ENCODE assay signal across 26 cellular contexts in the genomic region with DNA sequence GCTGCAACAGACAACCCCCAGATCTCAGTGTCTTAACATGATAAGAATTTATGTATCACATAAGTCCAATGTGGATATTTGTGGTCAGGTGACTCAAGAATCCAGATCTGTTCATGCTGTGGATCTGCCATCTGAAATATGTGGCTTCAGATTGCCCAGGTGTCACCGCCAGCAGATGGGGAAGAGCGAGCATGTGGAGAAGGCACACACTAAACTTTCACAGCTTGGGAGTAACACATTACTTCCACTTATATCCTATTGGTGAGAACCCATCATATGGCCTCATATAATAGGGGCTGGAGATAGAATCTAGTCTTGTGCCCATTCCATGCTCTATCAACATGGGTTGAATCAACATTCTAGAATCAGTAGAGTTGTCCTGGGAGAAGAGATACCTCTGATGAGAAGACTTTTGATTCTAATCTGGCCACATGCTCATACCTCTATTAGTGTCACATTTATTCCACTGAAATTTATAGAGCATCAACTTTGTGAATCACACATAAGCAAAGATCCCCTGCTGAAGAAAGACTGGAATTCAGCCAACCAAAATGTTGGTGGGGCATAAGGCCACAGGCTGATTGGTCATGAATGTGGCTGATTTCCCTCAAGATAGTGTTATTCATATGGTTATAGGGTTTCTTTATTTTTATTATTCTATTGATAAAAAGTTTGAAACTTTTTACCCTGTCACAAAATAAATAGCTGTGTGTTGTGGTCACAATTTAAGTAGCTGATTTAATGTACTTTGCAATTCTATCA. TPM values are rescaled to one million over a fixed set of nuclear protein-coding genes. Genes with fewer than 3 reads are reported as not detected.
A peak's percentile ranks its signal among the peaks of the same experiment; 100 is the strongest.
DNase-seq lines count a peak whose midpoint lies in the region; ATAC-seq and TF ChIP-seq lines count a peak whose summit lies in the region.
"Had no signal": no experiment of that assay in that cellular context is flagged by ENCODE, and none has a peak within 500 bp of the region (broad histone marks: within the 10 kb centered on the region; RNA-seq: fewer than 3 reads in every experiment).

No MANE protein-coding gene starts in this region.

- TF ChIP-seq POLR2A in erythroblast (IDR thresholded peaks at IDR 0.05; ENCODE audit: low read length) = no peak

- in situ Hi-C loops in astrocyte of the cerebellum (cut with HindIII; ENCODE audit: low sequenced_read_pairs) = no loop called here

- no peak for TF ChIP-seq CTCF in astrocyte of the cerebellum (IDR thresholded peaks at IDR 0.05; ENCODE audit: low read depth, low read length, missing control alignments)

- CTCF ChIA-PET in T-cell (lab: Charles Lee) = interaction anchor here (0.7 to 3.3 kb wide), 9 partner anchors 10 to 56 kb away, joined by 3 to 28 read pairs (median 4); no protein-coding TSS in a partner anchor

- no peaks in the 10 kb centered on the region for H3K9me3 Mint-ChIP-seq in stimulated activated naive CD8-positive, alpha-beta T cell treated with anti-CD3 and anti-CD28 coated beads, Interleukin-15, amount 100 ng/mL, for 72 hours
- H3K9me3 Mint-ChIP-seq in effector memory CD8-positive, alpha-beta T cell = no peaks in the 10 kb centered on the region
- no peaks in the 10 kb centered on the region for H3K9me3 Mint-ChIP-seq in T-cell
- H3K9me3 Mint-ChIP-seq: activated T-helper 2 cell treated with anti-CD3 and anti-CD28 coated beads, Interferon-gamma antibody, Interleukin-2, Interleukin-4, amounts not matched to agents 10 μg/mL and 5 μg/mL and 100 μg/mL, durations not matched to agents 14 hours and 24 hours and 36 hours; natural killer cell treated with Interleukin-12 subunit alpha and Interleukin-12 subunit beta and Interleukin-15 and Interleukin-18, amount 100 ng/mL, for 72 hours; stimulated activated naive CD8-positive, alpha-beta T cell treated with anti-CD3 and anti-CD28 coated beads, Interleukin-15, Interleukin-2, amounts not matched to agents 100 ng/mL and 50 ng/mL, for 24 hours had no signal

- no peaks in the 10 kb centered on the region for H3K36me3 Mint-ChIP-seq in effector memory CD8-positive, alpha-beta T cell (ENCODE audit: insufficient read depth)
- no peaks in the 10 kb centered on the region for H3K36me3 Mint-ChIP-seq in T-cell
- H3K36me3 Mint-ChIP-seq: natural killer cell treated with Interleukin-12 subunit alpha and Interleukin-12 subunit beta and Interleukin-15 and Interleukin-18, amount 100 ng/mL, for 72 hours had no signal

- H3K4me1 Mint-ChIP-seq in stimulated activated naive CD8-positive, alpha-beta T cell treated with anti-CD3 and anti-CD28 coated beads, Interleukin-15, amount 100 ng/mL, for 72 hours = peaks cover 15% of the 10 kb centered on the region
- H3K4me1 Mint-ChIP-seq in effector memory CD8-positive, alpha-beta T cell (ENCODE audit: low read depth in 2 of 2) = peaks cover 0 to 5% of the 10 kb centered on the region in 2 donors
- peaks cover 10 to 13% (median 12%) of the 10 kb centered on the region in 3 donors for H3K4me1 Mint-ChIP-seq in T-cell

- DNase-seq in stimulated activated naive CD8-positive, alpha-beta T cell treated with anti-CD3 and anti-CD28 coated beads, Interleukin-15, Interleukin-2, amounts not matched to agents 100 U/mL and 50 U/mL, for 24 hours = no peak
- no peak for DNase-seq in stimulated activated naive CD8-positive, alpha-beta T cell treated with anti-CD3 and anti-CD28 coated beads, Interleukin-15, amount 100 ng/mL, for 72 hours
- peak; percentile 31 for DNase-seq in astrocyte of the cerebellum (ENCODE audit: low read depth)
- peak; percentile 23 for DNase-seq in glomerular visceral epithelial cell (ENCODE audit: extremely low spot score)
- no peak for DNase-seq in effector memory CD8-positive, alpha-beta T cell
- DNase-seq in NCI-H774 (lab: John Stamatoyannopoulos, UW) = no peak
- DNase-seq in T-cell = no peak
- DNase-seq in erythroblast (lab: John Stamatoyannopoulos, UW) = no peak
- DNase-seq: activated CD4-positive, alpha-beta T cell treated with anti-CD3 and anti-CD28 coated beads, Interleukin-2, amount 50 U/mL, for 1 hour; GF-D8; glutamatergic neuron; left lung; midbrain; NCI-H1694 treated with DMSO at 0.1 percent for 48 hours; pancreas; SHP77; stimulated activated CD4-positive, alpha-beta T cell treated with anti-CD3 and anti-CD28 coated beads, Interleukin-2, amount 100 ng/mL, for 24 hours; T-helper 1 cell; upper lobe of right lung had no signal

- H3K27ac Mint-ChIP-seq in stimulated activated naive CD8-positive, alpha-beta T cell treated with anti-CD3 and anti-CD28 coated beads, Interleukin-15, amount 100 ng/mL, for 72 hours = no peak overlapping the region
- no peak overlapping the region for H3K27ac Mint-ChIP-seq in effector memory CD8-positive, alpha-beta T cell
- H3K27ac Mint-ChIP-seq in T-cell = no peak overlapping the region
- H3K27ac Mint-ChIP-seq: activated T-helper 2 cell treated with anti-CD3 and anti-CD28 coated beads, Interferon-gamma antibody, Interleukin-2, Interleukin-4, amounts not matched to agents 10 μg/mL and 5 μg/mL and 100 μg/mL, durations not matched to agents 14 hours and 24 hours and 36 hours; natural killer cell treated with Interleukin-12 subunit alpha and Interleukin-12 subunit beta and Interleukin-15 and Interleukin-18, amount 100 ng/mL, for 72 hours; stimulated activated naive CD8-positive, alpha-beta T cell treated with anti-CD3 and anti-CD28 coated beads, Interleukin-15, Interleukin-2, amounts not matched to agents 100 ng/mL and 50 ng/mL, for 24 hours had no signal

- peak; percentile 15 for ATAC-seq in stimulated activated naive CD8-positive, alpha-beta T cell treated with anti-CD3 and anti-CD28 coated beads, Interleukin-15, Interleukin-2, amounts not matched to agents 100 U/mL and 50 U/mL, for 24 hours
- ATAC-seq in stimulated activated naive CD8-positive, alpha-beta T cell treated with anti-CD3 and anti-CD28 coated beads, Interleukin-15, amount 100 ng/mL, for 72 hours = no peak
- no peak for ATAC-seq in effector memory CD8-positive, alpha-beta T cell (replicated peaks)
- ATAC-seq in T-cell (replicated peaks in 1 of 4) = no peak
- ATAC-seq: A549; left lung; natural killer cell treated with Interleukin-12 subunit alpha and Interleukin-12 subunit beta and Interleukin-15 and Interleukin-18, amount 100 ng/mL, for 72 hours; pancreas; upper lobe of right lung had no signal

- peaks cover 16% of the 10 kb centered on the region for H3K27me3 Mint-ChIP-seq in stimulated activated naive CD8-positive, alpha-beta T cell treated with anti-CD3 and anti-CD28 coated beads, Interleukin-15, amount 100 ng/mL, for 72 hours
- H3K27me3 Mint-ChIP-seq in effector memory CD8-positive, alpha-beta T cell = peaks cover 31 to 55% of the 10 kb centered on the region in 2 donors
- H3K27me3 Mint-ChIP-seq in T-cell = peaks cover 3 to 29% of the 10 kb centered on the region in 2 donors

- no peak overlapping the region for H3K4me3 ChIP-seq in astrocyte of the cerebellum (ENCODE audit: low read depth, low read length)
- H3K4me3 ChIP-seq: A549, BLaER1, esophagus muscularis mucosa, left lung, pancreas, skin epidermis, upper lobe of right lung had no signal

- POLR2A ChIA-PET in T-cell (lab: Charles Lee) = interaction anchor here (0.6 kb wide), 2 partner anchors 17 to 54 kb away, joined by 3 to 9 read pairs; no protein-coding TSS in a partner anchor

- H3K4me3 Mint-ChIP-seq in stimulated activated naive CD8-positive, alpha-beta T cell treated with anti-CD3 and anti-CD28 coated beads, Interleukin-15, amount 100 ng/mL, for 72 hours = no peak overlapping the region
- H3K4me3 Mint-ChIP-seq in effector memory CD8-positive, alpha-beta T cell = no peak overlapping the region
- H3K4me3 Mint-ChIP-seq in T-cell = no peak overlapping the region
- H3K4me3 Mint-ChIP-seq: natural killer cell treated with Interleukin-12 subunit alpha and Interleukin-12 subunit beta and Interleukin-15 and Interleukin-18, amount 100 ng/mL, for 72 hours; stimulated activated naive CD8-positive, alpha-beta T cell treated with anti-CD3 and anti-CD28 coated beads, Interleukin-15, Interleukin-2, amounts not matched to agents 100 ng/mL and 50 ng/mL, for 24 hours had no signal

RNA-seq across cellular contexts. Expression of gene CALCOCO1, which starts 6.0 kb away (rescaled TPM):
- 100 to 1,000 TPM; 118 to 162 (median 153) TPM for total RNA-seq in T-cell

RNA-seq across cellular contexts. Expression of gene CISTR, which starts 18.5 kb away (rescaled TPM):
- total RNA-seq in T-cell = not detected
- total RNA-seq: activated T-helper 2 cell treated with anti-CD3 and anti-CD28 coated beads, Interferon-gamma antibody, Interleukin-2, Interleukin-4, amounts not matched to agents 10 μg/mL and 5 μg/mL and 100 μg/mL, durations not matched to agents 14 hours and 24 hours and 36 hours; esophagus muscularis mucosa; left lung; natural killer cell treated with Interleukin-12 subunit alpha and Interleukin-12 subunit beta and Interleukin-15 and Interleukin-18, amount 100 ng/mL, for 72 hours; pancreas; upper lobe of right lung had no signal

RNA-seq across cellular contexts. Expression of gene ATP5MC2, which starts 57.3 kb away (rescaled TPM):
- 100 to 1,000 TPM; 223 to 283 (median 251) TPM for total RNA-seq in T-cell

Comparison
In these comparisons a context has a peak if more than half of its experiments do, and no peak if none do; other contexts are left out.
1. DNase-seq: peak in astrocyte of the cerebellum (single experiment) and glomerular visceral epithelial cell (single experiment); none in stimulated activated naive CD8-positive, alpha-beta T cell treated with anti-CD3 and anti-CD28 coated beads, Interleukin-15, Interleukin-2, amounts not matched to agents 100 U/mL and 50 U/mL, for 24 hours (single experiment), stimulated activated naive CD8-positive, alpha-beta T cell treated with anti-CD3 and anti-CD28 coated beads, Interleukin-15, amount 100 ng/mL, for 72 hours (0 of 2), effector memory CD8-positive, alpha-beta T cell (0 of 3), NCI-H774 (single experiment), T-cell (0 of 34) and erythroblast (0 of 2).